6 cellular contexts compared by ENCODE assay signal in the genomic region with DNA sequence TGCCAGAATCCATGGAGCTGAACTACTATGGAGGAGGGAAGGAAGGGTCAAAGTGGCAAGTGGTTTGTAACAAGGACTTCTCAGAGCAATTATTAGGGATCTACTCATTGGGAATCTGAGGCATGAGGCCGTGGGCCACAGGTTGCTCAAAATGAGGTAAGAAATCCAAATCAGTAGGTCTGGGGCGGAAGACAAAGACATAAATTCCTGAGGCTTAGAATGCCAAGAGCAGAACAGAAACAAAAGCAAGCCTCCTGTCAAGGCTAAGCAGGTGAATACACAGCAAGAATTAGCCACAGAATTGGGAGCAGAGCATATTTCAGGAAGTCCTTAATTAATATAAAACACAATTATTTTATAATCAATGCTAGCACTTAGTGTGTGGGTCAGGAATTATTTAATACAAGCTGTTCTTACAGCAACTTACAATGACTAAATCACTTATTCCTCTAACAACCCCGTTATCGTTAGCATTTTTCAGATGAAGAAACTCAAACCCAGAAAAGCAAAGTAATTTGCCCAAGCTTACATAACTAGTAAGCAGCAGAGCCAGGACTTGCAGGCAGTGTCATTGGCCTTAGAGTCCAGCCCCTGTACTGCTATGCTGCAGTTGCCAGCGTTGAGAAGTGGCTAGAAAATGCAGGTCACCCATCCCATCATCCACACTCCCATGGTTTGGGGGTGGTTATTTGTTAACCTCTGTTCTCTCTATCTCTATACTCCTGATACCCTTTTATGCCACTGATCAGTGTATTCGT. TPM values are rescaled to one million over a fixed set of nuclear protein-coding genes. Genes with fewer than 3 reads are reported as not detected.
"Had no signal": no experiment of that assay in that cellular context is flagged by ENCODE, and none has a peak within 500 bp of the region (broad histone marks: within the 10 kb centered on the region; RNA-seq: fewer than 3 reads in every experiment).

No MANE protein-coding gene starts in this region.

RNA-seq across cellular contexts. Expression of a gene that starts 40.3 kb away (rescaled TPM):
- total RNA-seq: GM23248, H4, HepG2, HT1080 had no signal
- polyA plus RNA-seq: GM23248, HepG2 had no signal

RNA-seq across cellular contexts. Expression of a gene that starts 53.7 kb away (rescaled TPM):
- total RNA-seq: GM23248, H4, HepG2, HFFc6, HT1080 had no signal
- polyA plus RNA-seq: GM23248, HepG2, IgD-negative memory B cell had no signal
